8 cellular contexts compared by ENCODE assay signal in the genomic region with DNA sequence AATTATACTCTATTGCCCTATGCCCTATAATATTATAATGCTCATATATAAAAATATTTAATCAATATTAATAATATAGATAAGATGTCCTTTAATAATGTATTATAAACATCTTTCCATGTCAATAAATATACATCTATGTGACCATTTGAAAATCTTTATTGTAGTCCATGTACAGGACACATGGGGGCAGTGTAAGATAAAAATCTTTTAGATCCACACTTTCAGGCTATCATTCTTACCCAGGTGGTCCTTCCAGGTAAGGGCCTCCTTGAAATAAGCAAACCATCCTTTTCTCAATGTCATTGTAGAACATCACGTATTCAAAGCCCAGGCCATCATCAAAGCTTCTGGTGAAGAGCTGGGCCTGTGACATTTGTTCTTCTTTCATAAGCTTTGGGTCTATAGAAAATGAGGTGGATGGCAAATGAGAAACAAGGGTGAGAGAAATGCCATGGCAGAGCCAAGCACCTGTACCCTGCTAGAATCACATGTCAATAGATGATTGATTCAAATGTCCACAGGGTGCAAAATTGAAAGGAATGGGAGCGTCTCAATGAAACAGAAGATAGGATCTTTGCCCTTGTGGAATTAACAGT. TPM values are rescaled to one million over a fixed set of nuclear protein-coding genes. Genes with fewer than 3 reads are reported as not detected.
DNase-seq lines count a peak whose midpoint lies in the region; ATAC-seq and TF ChIP-seq lines count a peak whose summit lies in the region.

No MANE protein-coding gene starts in this region.

- ATAC-seq in activated T-cell treated with anti-CD3 and anti-CD28 coated beads, Interleukin-2, amount 50 U/mL, for 72 hours (replicated peaks in 1 of 2), result peak in 1 of 2 donors; percentile 33
- ATAC-seq in GM21367 (IDR thresholded peaks at IDR 0.05; ENCODE audit: unreplicated experiment), result no peak
- ATAC-seq in HG03521 (IDR thresholded peaks at IDR 0.05; ENCODE audit: unreplicated experiment), result no peak

- WGBS in spleen, 5 donors, result 87 to 98% (median 94%) methylated on average over 2 of the region's 2 CpGs

- no peaks in the 10 kb centered on the region for H3K27me3 Mint-ChIP-seq in activated T-cell treated with anti-CD3 and anti-CD28 coated beads, Interleukin-2, amount 50 U/mL, for 72 hours (ENCODE audit: low read depth)

- intact Hi-C loops in dorsolateral prefrontal cortex (cut with DNase I), result loop anchor here in 1 of 2 donors (2.0 kb wide), 2 partner anchors 46 to 112 kb away; no protein-coding TSS in a partner anchor
- intact Hi-C loops in spleen (cut with DNase I; ENCODE audit: low total_unique reads), result no loop called here

- peaks cover 0 to 71% (median 28%) of the 10 kb centered on the region in 6 donors for H3K36me3 ChIP-seq in spleen

- no peak for DNase-seq in activated T-cell treated with anti-CD3 and anti-CD28 coated beads, Interleukin-2, amount 50 U/mL, for 72 hours
- no peak for DNase-seq in activated T-cell treated with anti-CD3 and anti-CD28 coated beads, Interleukin-2, amount 50 U/mL, for 48 hours
- DNase-seq in NCI-H460 (ENCODE audit: extremely low read depth, low read depth) (peak; percentile 25), dorsolateral prefrontal cortex (no peak), spleen (no peak), H4 (ENCODE audit: low spot score) (no peak)

- peaks cover 27% of the 10 kb centered on the region for H3K4me1 Mint-ChIP-seq in activated T-cell treated with anti-CD3 and anti-CD28 coated beads, Interleukin-2, amount 50 U/mL, for 72 hours (ENCODE audit: low read depth)

- no peak overlapping the region for H3K4me3 Mint-ChIP-seq in activated T-cell treated with anti-CD3 and anti-CD28 coated beads, Interleukin-2, amount 50 U/mL, for 72 hours

- TF ChIP-seq POLR2A in spleen (IDR thresholded peaks at IDR 0.05), result no peak

- peak in 55 of 56 donors; percentile 24 to 69 (median 48) for TF ChIP-seq CTCF in dorsolateral prefrontal cortex (IDR thresholded peaks at IDR 0.05 in 54 of 56, conservative IDR thresholded peaks at IDR 0.05 in 2 of 56; ENCODE audit: low read depth in 1 of 56, partially characterized antibody in 56 of 56)
- peak in 6 of 11 experiments; percentile 27 to 43 (median 32) for TF ChIP-seq CTCF in spleen (IDR thresholded peaks at IDR 0.05 in 8 of 11, conservative IDR thresholded peaks at IDR 0.05 in 3 of 11)

- no peaks in the 10 kb centered on the region for H3K9me3 Mint-ChIP-seq in activated T-cell treated with anti-CD3 and anti-CD28 coated beads, Interleukin-2, amount 50 U/mL, for 72 hours

- H3K27ac ChIP-seq in dorsolateral prefrontal cortex, result no peak overlapping the region
- no peak overlapping the region for H3K27ac ChIP-seq in spleen

- H3K9me3 ChIP-seq in spleen, result peaks cover 0 to 4% (median 0%) of the 10 kb centered on the region in 8 donors

- H3K4me3 ChIP-seq in dorsolateral prefrontal cortex (no peak overlapping the region), spleen (no peak overlapping the region)

- H3K4me1 ChIP-seq in spleen, result peaks cover 0 to 3% (median 0%) of the 10 kb centered on the region in 6 donors

- peak overlapping the region; percentile 44 for H3K27ac Mint-ChIP-seq in activated T-cell treated with anti-CD3 and anti-CD28 coated beads, Interleukin-2, amount 50 U/mL, for 72 hours

- H3K36me3 Mint-ChIP-seq in activated T-cell treated with anti-CD3 and anti-CD28 coated beads, Interleukin-2, amount 50 U/mL, for 72 hours (ENCODE audit: insufficient read depth in 2 of 2), result peaks cover 25 to 44% of the 10 kb centered on the region in 2 donors

- H3K27me3 ChIP-seq in dorsolateral prefrontal cortex (no peaks in the 10 kb centered on the region), spleen (replicated peaks in 1 of 7) (no peaks in the 10 kb centered on the region)

RNA-seq across cellular contexts. Expression of gene THEM4, which starts 20.2 kb away (rescaled TPM):
- total RNA-seq in activated T-cell treated with anti-CD3 and anti-CD28 coated beads, Interleukin-2, amount 50 U/mL, for 72 hours, result 10 to 100 TPM; 40.5 to 41.5 TPM
- total RNA-seq in NCI-H460 (2014; rRNA removed; shearing (Covaris generic)), result 31.3 and 39.7 TPM in 2 replicates
- 47.7 and 68.1 TPM in 2 replicates for polyA plus RNA-seq in NCI-H460 (2014; cell fraction: nucleus; rRNA removed)
- total RNA-seq in dorsolateral prefrontal cortex, result 10 to 100 TPM; 13.3 to 34.9 (median 24.2) TPM
- 10 to 100 TPM; 10.1 to 46.3 (median 22.6) TPM for total RNA-seq in spleen
- 10 to 100 TPM; 13.3 to 15.5 (median 14.3) TPM for polyA plus RNA-seq in spleen
- 9.3 and 11.3 TPM in 2 replicates for total RNA-seq in H4 (2014; rRNA removed; shearing (Covaris generic))

RNA-seq across cellular contexts. Expression of gene THEM5, which starts 35.6 kb away (rescaled TPM):
- total RNA-seq in activated T-cell treated with anti-CD3 and anti-CD28 coated beads, Interleukin-2, amount 50 U/mL, for 72 hours, result under 1 TPM in 1 of 2 donors, not detected in 1; 0.25 TPM
- not detected in 2 replicates for total RNA-seq in NCI-H460 (2014; rRNA removed; shearing (Covaris generic))
- not detected in 2 replicates for polyA plus RNA-seq in NCI-H460 (2014; cell fraction: nucleus; rRNA removed)
- 1 to 10 TPM in 1 of 120 experiments, under 1 TPM in 16, not detected in 103; 0.42 to 1.1 (median 0.61) TPM for total RNA-seq in dorsolateral prefrontal cortex
- total RNA-seq in spleen, result under 1 TPM in 1 of 7 donors, not detected in 6; 0.47 TPM
- not detected for polyA plus RNA-seq in spleen
- not detected in 2 replicates for total RNA-seq in H4 (2014; rRNA removed; shearing (Covaris generic))

RNA-seq across cellular contexts. Expression of gene C2CD4D, which starts 49.5 kb away (rescaled TPM):
- total RNA-seq in activated T-cell treated with anti-CD3 and anti-CD28 coated beads, Interleukin-2, amount 50 U/mL, for 72 hours, result 1 to 10 TPM; 2.1 to 4.4 TPM
- total RNA-seq in NCI-H460 (2014; rRNA removed; shearing (Covaris generic)), result not detected in 2 replicates
- polyA plus RNA-seq in NCI-H460 (2014; cell fraction: nucleus; rRNA removed), result 0.21 TPM in 1 of 2 replicates, not detected in the other
- total RNA-seq in dorsolateral prefrontal cortex (1 to 10 TPM in 97 of 120 experiments, under 1 TPM in 23; 0.56 to 4.3 (median 1.4) TPM), spleen (under 1 TPM in 1 of 7 donors, not detected in 6; 0.51 TPM)
- polyA plus RNA-seq in spleen, result under 1 TPM in 2 of 3 donors, not detected in 1; 0.03 to 0.07 TPM
- not detected in 2 replicates for total RNA-seq in H4 (2014; rRNA removed; shearing (Covaris generic))

RNA-seq across cellular contexts. Expression of gene RORC, which starts 57.5 kb away (rescaled TPM):
- total RNA-seq in activated T-cell treated with anti-CD3 and anti-CD28 coated beads, Interleukin-2, amount 50 U/mL, for 72 hours, result 10 to 100 TPM in 1 of 2 donors, 1 to 10 TPM in 1; 1.8 to 10.3 TPM
- total RNA-seq in NCI-H460 (2014; rRNA removed; shearing (Covaris generic)), result 0.10 TPM in 1 of 2 replicates, not detected in the other
- polyA plus RNA-seq in NCI-H460 (2014; cell fraction: nucleus; rRNA removed), result not detected in 2 replicates
- total RNA-seq in dorsolateral prefrontal cortex (1 to 10 TPM in 1 of 120 experiments, under 1 TPM in 70, not detected in 49; 0.12 to 1.0 (median 0.26) TPM), spleen (1 to 10 TPM in 6 of 7 donors, under 1 TPM in 1; 0.85 to 4.1 (median 2.3) TPM)
- under 1 TPM; 0.14 to 0.78 (median 0.51) TPM for polyA plus RNA-seq in spleen
- 0.60 and 1.2 TPM in 2 replicates for total RNA-seq in H4 (2014; rRNA removed; shearing (Covaris generic))
